8 cellular contexts compared by ENCODE assay signal in the genomic region with DNA sequence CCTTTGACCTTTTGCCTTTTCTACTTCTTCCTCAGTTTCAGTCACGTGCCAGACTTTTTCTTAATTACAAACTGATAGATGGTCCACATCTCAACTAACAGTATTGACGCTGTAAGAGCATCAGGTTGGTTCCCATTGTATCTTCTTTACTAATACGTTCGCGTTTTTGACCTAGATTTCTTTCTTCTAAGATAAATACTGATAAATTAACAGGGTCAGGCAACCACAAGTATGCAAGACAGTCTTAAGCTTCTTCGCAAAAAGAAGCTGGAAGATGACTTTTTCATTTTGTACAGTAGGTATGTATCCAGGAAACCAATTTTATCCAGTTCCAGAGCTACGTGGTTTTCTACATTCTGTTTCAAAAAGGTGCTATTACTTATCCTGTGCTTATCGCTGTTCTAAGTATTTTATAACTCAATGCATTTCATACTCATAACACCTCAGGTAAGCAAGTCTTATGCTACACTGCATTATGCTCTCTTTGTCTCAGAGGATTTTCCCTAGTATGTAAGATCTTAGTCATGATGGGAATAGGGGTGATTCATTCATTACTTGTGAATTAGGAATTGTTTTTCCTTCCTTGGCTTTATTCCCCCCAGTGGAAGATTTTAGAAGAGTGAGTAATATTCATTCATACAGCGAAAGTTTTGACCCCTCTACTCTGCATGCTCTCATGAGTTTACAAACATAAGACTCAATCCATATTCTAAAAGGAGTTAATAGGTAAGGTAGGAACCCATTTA. TPM values are rescaled to one million over a fixed set of nuclear protein-coding genes. Genes with fewer than 3 reads are reported as not detected.
DNase-seq lines count a peak whose midpoint lies in the region; ATAC-seq, FAIRE-seq and TF ChIP-seq lines count a peak whose summit lies in the region.

No MANE protein-coding gene starts in this region.

- H4K91ac ChIP-seq in neuronal stem cell (ENCODE audit: low read depth, low read length, poor library complexity), result no peak overlapping the region

- no peak overlapping the region for H3K4ac ChIP-seq in neuronal stem cell (ENCODE audit: low read length)

- in situ Hi-C loops in Panc1 (cut with HindIII; ENCODE audit: low pct_unique_long_range_greater_than_20kb, low sequenced_read_pairs), result no loop called here

- H3K9me3 ChIP-seq in Panc1 (ENCODE audit: control insufficient read depth, insufficient read depth, low read depth, low read length), result no peaks in the 10 kb centered on the region
- no peaks in the 10 kb centered on the region for H3K9me3 ChIP-seq in endothelial cell of umbilical vein (replicated peaks; ENCODE audit: control insufficient read depth, insufficient read depth, low read length)
- H3K9me3 ChIP-seq in neuronal stem cell (replicated peaks in 1 of 2; ENCODE audit: control insufficient read depth in 2 of 2, insufficient read depth in 1 of 2, low read depth in 1 of 2, low read length in 2 of 2), result no peaks in the 10 kb centered on the region

- H2AK5ac ChIP-seq in neuronal stem cell (ENCODE audit: low read depth, low read length), result no peak overlapping the region

- peak overlapping the region; percentile 50 for H2AFZ ChIP-seq in endothelial cell of umbilical vein (ENCODE audit: low read depth, low read length)
- peak overlapping the region; percentile 93 for H2AFZ ChIP-seq in neuronal stem cell (ENCODE audit: low read length)

- peaks cover 28% of the 10 kb centered on the region for H3K4me1 ChIP-seq in Panc1 (ENCODE audit: control insufficient read depth, insufficient read depth, low read length)
- peaks cover 30% of the 10 kb centered on the region for H3K4me1 ChIP-seq in endothelial cell of umbilical vein (ENCODE audit: control insufficient read depth, extremely low read depth, insufficient read depth, low read length)
- peaks cover 0 to 3% of the 10 kb centered on the region in 2 donors for H3K4me1 ChIP-seq in neuronal stem cell (ENCODE audit: control insufficient read depth in 2 of 2, insufficient read depth in 1 of 2, low read depth in 1 of 2, low read length in 2 of 2)

- no peak overlapping the region for H2BK5ac ChIP-seq in neuronal stem cell (ENCODE audit: low read length)

- TF ChIP-seq POLR2A in endothelial cell of umbilical vein (IDR thresholded peaks at IDR 0.05; ENCODE audit: low read depth, low read length), result peak; percentile 16

- no peaks in the 10 kb centered on the region for H4K20me1 ChIP-seq in endothelial cell of umbilical vein (replicated peaks; ENCODE audit: control insufficient read depth, extremely low read depth, insufficient read depth, low read length)

- H4K8ac ChIP-seq in neuronal stem cell (ENCODE audit: low read depth, low read length), result no peak overlapping the region

- no peak overlapping the region for H2BK15ac ChIP-seq in neuronal stem cell (ENCODE audit: low read length)

- H3K79me2 ChIP-seq in endothelial cell of umbilical vein (ENCODE audit: control insufficient read depth, insufficient read depth, low read length), result peaks cover 35% of the 10 kb centered on the region

- peak overlapping the region; percentile 78 for H3K9ac ChIP-seq in endothelial cell of umbilical vein (replicated peaks; ENCODE audit: extremely low read depth, insufficient read depth, low read length)
- no peak overlapping the region for H3K9ac ChIP-seq in neuronal stem cell (ENCODE audit: low read depth, low read length, poor library complexity)

- TF ChIP-seq CTCF in GM12864 (IDR thresholded peaks at IDR 0.05; ENCODE audit: low read depth, low read length, missing control alignments) (no peak), Panc1 (IDR thresholded peaks at IDR 0.05) (no peak), endothelial cell of umbilical vein (IDR thresholded peaks at IDR 0.05; ENCODE audit: extremely low read depth in 1 of 2, insufficient read depth in 1 of 2, low read depth in 1 of 2, low read length in 2 of 2) (no peak)

- H3K36me3 ChIP-seq in Panc1 (ENCODE audit: control insufficient read depth, insufficient read depth, low read length), result no peaks in the 10 kb centered on the region; the same call in none of the 2 replicates
- no peaks in the 10 kb centered on the region for H3K36me3 ChIP-seq in endothelial cell of umbilical vein (ENCODE audit: control insufficient read depth in 2 of 2, extremely low read depth in 1 of 2, insufficient read depth in 2 of 2, low read length in 2 of 2)
- H3K36me3 ChIP-seq in neuronal stem cell (replicated peaks in 1 of 2; ENCODE audit: control insufficient read depth in 2 of 2, insufficient read depth in 2 of 2, low read length in 2 of 2), result peaks cover 0 to 27% of the 10 kb centered on the region in 2 donors

- intact Hi-C loops in Panc1 (cut with micrococcal nuclease; ENCODE audit: unreplicated experiment) (no loop called here), endothelial cell of umbilical vein (cut with micrococcal nuclease) (loop anchor here (1.0 to 10.0 kb wide), 4 partner anchors 15 to 160 kb away; no protein-coding TSS in a partner anchor)

- H3K18ac ChIP-seq in neuronal stem cell (ENCODE audit: low read length), result no peak overlapping the region

- H2BK120ac ChIP-seq in neuronal stem cell (ENCODE audit: low read depth, low read length), result no peak overlapping the region

- no peak overlapping the region for H3K23ac ChIP-seq in neuronal stem cell (ENCODE audit: low read depth, low read length, poor library complexity)

- no peak overlapping the region for H2BK12ac ChIP-seq in neuronal stem cell (ENCODE audit: low read length)

- WGBS in neuronal stem cell (ENCODE audit: extremely low coverage in 2 of 2, insufficient read length in 2 of 2, insufficient replicate concordance in 1 of 2), 2 donors, result no CpG with 5 or more reads among the region's 9 CpGs

- no peaks in the 10 kb centered on the region for H3K9me1 ChIP-seq in endothelial cell of umbilical vein (replicated peaks; ENCODE audit: control insufficient read depth, extremely low read depth, insufficient read depth, low read length)

- H3K27ac ChIP-seq in Panc1 (ENCODE audit: low read length), result peak overlapping the region; percentile 90
- peak overlapping the region; percentile 91 for H3K27ac ChIP-seq in endothelial cell of umbilical vein (ENCODE audit: insufficient read depth, low read depth, low read length)
- H3K27ac ChIP-seq in neuronal stem cell (replicated peaks; ENCODE audit: low read length), result no peak overlapping the region

- H3K14ac ChIP-seq in neuronal stem cell (ENCODE audit: low read length), result no peak overlapping the region

- peak; percentile 22; the same call in 1 of the 2 replicates for ATAC-seq in Panc1
- no peak for ATAC-seq in GM21423 (IDR thresholded peaks at IDR 0.05; ENCODE audit: unreplicated experiment)
- no peak for ATAC-seq in HG02970 (IDR thresholded peaks at IDR 0.05; ENCODE audit: low FRiP score, unreplicated experiment)
- ATAC-seq in GM21515 (IDR thresholded peaks at IDR 0.05; ENCODE audit: unreplicated experiment), result no peak

- no peaks in the 10 kb centered on the region for H3K79me1 ChIP-seq in neuronal stem cell (ENCODE audit: low read depth, low read length)

- H3K4me3 ChIP-seq in GM12864 (ENCODE audit: low read depth, low read length) (peak overlapping the region; percentile 85), Panc1 (ENCODE audit: low read depth in 2 of 2, low read length in 2 of 2) (peak overlapping the region; percentile 87 to 97), endothelial cell of umbilical vein (replicated peaks in 1 of 3; ENCODE audit: insufficient read depth in 1 of 3, low read depth in 1 of 3, low read length in 3 of 3) (peak overlapping the region; percentile 87 to 99 (median 95)), neuronal stem cell (ENCODE audit: low read length in 2 of 2) (peak overlapping the region; percentile 70 to 96)

- dilution Hi-C loops in endothelial cell of umbilical vein (cut with MboI; ENCODE audit: extremely low pct_ligation_motif_present, low sequenced_read_pairs), result no loop called here

- POLR2A ChIA-PET in Panc1 (lab: Charles Lee) (no interaction called here), endothelial cell of umbilical vein (lab: Charles Lee) (interaction anchor here (0.6 to 1.3 kb wide), 5 partner anchors 14 to 293 kb away, joined by 3 to 5 read pairs (median 3); a partner anchor contains a TSS)

- CTCF ChIA-PET in Panc1 (lab: Charles Lee) (interaction anchor here (1.1 kb wide), 1 partner anchor 102 kb away, joined by 3 read pairs; no protein-coding TSS in a partner anchor), endothelial cell of umbilical vein (lab: Charles Lee) (interaction anchor here (0.8 to 3.0 kb wide), 7 partner anchors 11 to 161 kb away, joined by 3 to 10 read pairs (median 3); no protein-coding TSS in a partner anchor)

- BruUV-seq in Panc1 (replicated peaks; lab: Mats Ljungman, UMichigan) (TSS peak; percentile 76), endothelial cell of umbilical vein (replicated peaks; lab: Mats Ljungman, UMichigan) (TSS peak; percentile 52)

- H3K4me2 ChIP-seq in endothelial cell of umbilical vein (ENCODE audit: insufficient read depth, low read length) (peak overlapping the region; percentile 89), neuronal stem cell (ENCODE audit: insufficient read depth, low read length, poor library complexity, severe bottlenecking) (peak overlapping the region; percentile 82)

- DNase-seq in GM12864 (ENCODE audit: low read depth) (no peak), Panc1 (ENCODE audit: low read depth, low spot score) (peak; percentile 78), endothelial cell of umbilical vein (ENCODE audit: low read depth, low spot score) (peak; percentile 82), neuronal stem cell (ENCODE audit: low spot score) (no peak), NCI-H2196 treated with DMSO at 0.1 percent for 48 hours (lab: John Stamatoyannopoulos, UW; ENCODE audit: unreplicated experiment) (no peak)

- H3K27me3 ChIP-seq in Panc1 (ENCODE audit: control insufficient read depth, insufficient read depth, low read length) (no peaks in the 10 kb centered on the region), endothelial cell of umbilical vein (ENCODE audit: control insufficient read depth in 2 of 2, insufficient read depth in 2 of 2, low read length in 2 of 2) (no peaks in the 10 kb centered on the region), neuronal stem cell (ENCODE audit: control insufficient read depth in 3 of 3, insufficient read depth in 3 of 3, low read depth in 1 of 3, low read length in 3 of 3) (no peaks in the 10 kb centered on the region)

- FAIRE-seq in endothelial cell of umbilical vein (lab: Jason Lieb, UNC), result peak; percentile 76

RNA-seq across cellular contexts. Expression of a gene that starts 1.0 kb away (rescaled TPM):
- 9.1 TPM for total RNA-seq in Panc1 (2021; ENCODE audit: unreplicated experiment)
- polyA plus RNA-seq in Panc1 (2012; ENCODE audit: insufficient read length), result 3.7 TPM
- 9.6 and 9.8 TPM in 2 replicates for total RNA-seq in endothelial cell of umbilical vein
- polyA plus RNA-seq in endothelial cell of umbilical vein, result 1.7 and 2.5 TPM in 2 replicates
- polyA plus RNA-seq in endothelial cell of umbilical vein (2011; cell fraction: cytosol; rRNA removed), result 3.0 and 3.3 TPM in 2 replicates
- polyA plus RNA-seq in endothelial cell of umbilical vein (2011; cell fraction: nucleus; rRNA removed), result 6.7 and 11.2 TPM in 2 replicates
- polyA plus RNA-seq in endothelial cell of umbilical vein (2012), result 4.7 and 6.5 TPM in 2 replicates
- 4.1 and 6.2 TPM in 2 replicates for polyA minus RNA-seq in endothelial cell of umbilical vein
- 4.6 TPM for polyA minus RNA-seq in endothelial cell of umbilical vein (2011; cell fraction: cytosol; rRNA and poly(A)+ RNA removed)
- 11.2 and 15.1 TPM in 2 replicates for polyA minus RNA-seq in endothelial cell of umbilical vein (2011; cell fraction: nucleus; rRNA and poly(A)+ RNA removed)
- 9.9 TPM for polyA plus RNA-seq in neuronal stem cell (2013, experiment 1 of 2)
- 10.1 TPM for polyA plus RNA-seq in neuronal stem cell (2013, experiment 2 of 2)

RNA-seq across cellular contexts. Expression of a gene that starts 1.0 kb away (rescaled TPM):
- total RNA-seq in Panc1 (2021; ENCODE audit: unreplicated experiment) (29.1 TPM), endothelial cell of umbilical vein (42.4 and 45.3 TPM in 2 replicates)
- 10.5 TPM for polyA plus RNA-seq in Panc1 (2012; ENCODE audit: insufficient read length)
- 18.0 and 18.8 TPM in 2 replicates for polyA plus RNA-seq in endothelial cell of umbilical vein
- polyA plus RNA-seq in endothelial cell of umbilical vein (2011; cell fraction: cytosol; rRNA removed), result 18.9 and 20.1 TPM in 2 replicates
- 45.6 and 45.8 TPM in 2 replicates for polyA plus RNA-seq in endothelial cell of umbilical vein (2011; cell fraction: nucleus; rRNA removed)
- polyA plus RNA-seq in endothelial cell of umbilical vein (2012), result 25.6 and 29.6 TPM in 2 replicates
- 66.6 and 71.3 TPM in 2 replicates for polyA minus RNA-seq in endothelial cell of umbilical vein
- 15.0 TPM for polyA minus RNA-seq in endothelial cell of umbilical vein (2011; cell fraction: cytosol; rRNA and poly(A)+ RNA removed)
- 117 and 138 TPM in 2 replicates for polyA minus RNA-seq in endothelial cell of umbilical vein (2011; cell fraction: nucleus; rRNA and poly(A)+ RNA removed)
- 16.0 TPM for polyA plus RNA-seq in neuronal stem cell (2013, experiment 1 of 2)
- polyA plus RNA-seq in neuronal stem cell (2013, experiment 2 of 2), result 15.2 TPM

RNA-seq across cellular contexts. Expression of a gene that starts 15.3 kb away (rescaled TPM):
- total RNA-seq in Panc1 (2021; ENCODE audit: unreplicated experiment) (71.7 TPM), endothelial cell of umbilical vein (162 and 175 TPM in 2 replicates)
- 38.3 TPM for polyA plus RNA-seq in Panc1 (2012; ENCODE audit: insufficient read length)
- 53.1 and 122 TPM in 2 replicates for polyA plus RNA-seq in endothelial cell of umbilical vein
- 64.2 and 76.0 TPM in 2 replicates for polyA plus RNA-seq in endothelial cell of umbilical vein (2011; cell fraction: cytosol; rRNA removed)
- 67.1 and 94.5 TPM in 2 replicates for polyA plus RNA-seq in endothelial cell of umbilical vein (2011; cell fraction: nucleus; rRNA removed)
- 171 and 188 TPM in 2 replicates for polyA plus RNA-seq in endothelial cell of umbilical vein (2012)
- 52.2 and 62.7 TPM in 2 replicates for polyA minus RNA-seq in endothelial cell of umbilical vein
- polyA minus RNA-seq in endothelial cell of umbilical vein (2011; cell fraction: cytosol; rRNA and poly(A)+ RNA removed), result 13.1 TPM
- polyA minus RNA-seq in endothelial cell of umbilical vein (2011; cell fraction: nucleus; rRNA and poly(A)+ RNA removed), result 82.6 and 85.4 TPM in 2 replicates
- 21.3 TPM for polyA plus RNA-seq in neuronal stem cell (2013, experiment 1 of 2)
- polyA plus RNA-seq in neuronal stem cell (2013, experiment 2 of 2), result 20.5 TPM

Comparison
In these comparisons a context has a peak if more than half of its experiments do, and no peak if none do; other contexts are left out.
1. DNase-seq: peak in Panc1 (single experiment) and endothelial cell of umbilical vein (single experiment); none in GM12864 (single experiment), neuronal stem cell (single experiment) and NCI-H2196 treated with DMSO at 0.1 percent for 48 hours (single experiment).
2. Peak in every context shown above with its lines, with median percentiles within 50 percentile points of each other: H3K4me3 ChIP-seq.